In the genomic region with DNA sequence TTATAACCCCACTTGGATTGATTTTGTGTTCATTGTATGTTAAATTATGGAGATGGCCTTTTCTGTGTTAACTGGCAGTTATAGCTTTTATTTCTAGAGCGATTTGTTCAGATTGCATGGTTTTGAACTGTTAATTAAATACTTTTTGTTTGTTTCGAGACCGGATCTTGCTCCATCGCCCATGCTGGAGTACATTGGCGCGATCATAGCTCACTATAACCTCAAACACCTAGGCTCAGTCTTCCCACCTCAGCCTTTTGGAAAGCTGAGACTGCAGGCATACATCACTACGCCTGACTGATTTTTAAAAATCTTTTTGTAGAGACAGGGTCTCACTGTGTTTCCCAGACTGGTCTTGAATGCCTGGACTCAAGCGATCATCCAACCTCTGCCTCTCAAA, we compare ENCODE assay signal across 25 cellular contexts.
"Had no signal": no experiment of that assay in that cellular context is flagged by ENCODE, and none has a peak within 500 bp of the region (broad histone marks: within the 10 kb centered on the region; RNA-seq: fewer than 3 reads in every experiment).

No MANE protein-coding gene starts in this region.

- H3K36me3 ChIP-seq: SJSA1 had no signal

- H3K9me3 ChIP-seq: SJSA1 had no signal

- H3K27me3 Mint-ChIP-seq: IgD-negative memory B cell had no signal

- DNase-seq: MV-4-11, NCI-H1048, NCI-H1105, NCI-H1417, NCI-H1436 treated with DMSO at 0.1 percent for 48 hours, NCI-H1694, NCI-H187 treated with DMSO at 0.1 percent for 48 hours, NCI-H2081, NCI-H2107, NCI-H2171, NCI-H226, NCI-H446, NCI-H510A, NCI-H524 treated with DMSO at 0.1 percent for 48 hours, NCI-H69, NCI-H774, Right ventricle myocardium superior, RPMI8226, SIG-M5 had no signal

- H3K4me3 ChIP-seq: K562, SJSA1, SK-N-MC had no signal

- ATAC-seq: K562 had no signal

- H3K36me3 Mint-ChIP-seq: IgD-negative memory B cell had no signal

- H3K9me3 Mint-ChIP-seq: IgD-negative memory B cell had no signal

- H3K4me1 ChIP-seq: SJSA1 had no signal

- H3K4me2 ChIP-seq: KMS-11 had no signal

- H3K9ac ChIP-seq: KMS-11 had no signal

- H3K27ac ChIP-seq: KMS-11, SJSA1, SK-N-MC had no signal

- FAIRE-seq: K562, RCC 7860 had no signal

- H3K27me3 ChIP-seq: SJSA1 had no signal
